Comparison of ENCODE assay signal across 1 cellular context in the genomic region with DNA sequence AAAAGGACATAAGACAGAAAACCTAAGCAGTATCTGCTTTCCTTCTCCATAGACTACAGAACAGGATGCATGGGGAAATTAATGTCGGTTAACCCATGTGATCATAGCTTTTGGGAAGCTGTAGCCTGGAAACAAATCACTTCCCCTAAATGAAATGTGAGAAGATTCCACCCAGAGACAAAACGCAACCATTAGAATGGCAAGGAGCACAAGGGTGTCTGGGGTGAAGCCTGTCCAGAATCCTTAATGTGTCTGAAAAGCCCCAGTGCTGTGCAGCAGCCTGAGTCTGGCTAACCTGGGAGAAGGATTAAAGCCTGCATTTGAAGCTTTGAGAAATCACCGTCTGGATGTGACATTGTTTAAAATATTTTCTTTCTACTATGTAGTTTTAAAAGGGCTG.
TF ChIP-seq lines count a peak whose summit lies in the region.

No MANE protein-coding gene starts in this region.

TF ChIP-seq in H1, 55 proteins besides CTCF, POLR2A, EP300 and RAD21 (continued from another document):
- TF ChIP-seq ZNF274 (IDR thresholded peaks at IDR 0.05; ENCODE audit: borderline replicate concordance, extremely low read depth, low read length), result no peak
- TF ChIP-seq SRF (IDR thresholded peaks at IDR 0.05; ENCODE audit: low read depth, low read length), result no peak
- TF ChIP-seq SP2 (IDR thresholded peaks at IDR 0.05; ENCODE audit: low read length), result no peak
- no peak for TF ChIP-seq BCL11A (IDR thresholded peaks at IDR 0.05; ENCODE audit: low read depth in 2 of 2, low read length in 2 of 2)
- no peak for TF ChIP-seq KDM4A (IDR thresholded peaks at IDR 0.05; ENCODE audit: low read depth, low read length, severe bottlenecking)
- no peak for TF ChIP-seq YY1 (IDR thresholded peaks at IDR 0.05; ENCODE audit: low read depth, low read length)
- no peak for TF ChIP-seq TEAD4 (IDR thresholded peaks at IDR 0.05; ENCODE audit: low read depth, low read length)
- no peak for TF ChIP-seq GTF2F1 (IDR thresholded peaks at IDR 0.05; ENCODE audit: borderline replicate concordance, low read depth, low read length)
- TF ChIP-seq HDAC6 (IDR thresholded peaks at IDR 0.05; ENCODE audit: low read depth, low read length), result no peak
- TF ChIP-seq MAX (IDR thresholded peaks at IDR 0.05), result no peak
- no peak for TF ChIP-seq GABPA (IDR thresholded peaks at IDR 0.05; ENCODE audit: borderline replicate concordance, insufficient read depth, low read length)
- no peak for TF ChIP-seq KDM5A (IDR thresholded peaks at IDR 0.05; ENCODE audit: low read length)
- no peak for TF ChIP-seq BACH1 (IDR thresholded peaks at IDR 0.05; ENCODE audit: low read length)
- no peak for TF ChIP-seq CHD7 (IDR thresholded peaks at IDR 0.05; ENCODE audit: insufficient replicate concordance, low read length)
- TF ChIP-seq POU5F1 (IDR thresholded peaks at IDR 0.05; ENCODE audit: low read depth, low read length), result no peak
- TF ChIP-seq POLR2AphosphoS5 (IDR thresholded peaks at IDR 0.05; ENCODE audit: low read depth, low read length), result no peak
